14 cellular contexts compared by ENCODE assay signal in genomic region chr6:34958748-34959147, GRCh38.
DNase-seq lines count a peak whose midpoint lies in the region; ATAC-seq and TF ChIP-seq lines count a peak whose summit lies in the region.
"Had no signal": no experiment of that assay in that cellular context is flagged by ENCODE, and none has a peak within 500 bp of the region (broad histone marks: within the 10 kb centered on the region; RNA-seq: fewer than 3 reads in every experiment).

No MANE protein-coding gene starts in this region.

- no peaks in the 10 kb centered on the region for H3K36me3 ChIP-seq in heart right ventricle
- H3K36me3 ChIP-seq in lung (ENCODE audit: control insufficient read depth in 2 of 2, insufficient read depth in 2 of 2, low read length in 2 of 2): no peaks in the 10 kb centered on the region
- no peaks in the 10 kb centered on the region for H3K36me3 ChIP-seq in gastrocnemius medialis
- H3K36me3 ChIP-seq: HAP-1 had no signal

- WGBS in heart right ventricle, 2 donors: 52 to 60% methylated on average over 2 of the region's 2 CpGs
- 56 to 59% methylated on average over 2 of the region's 2 CpGs for WGBS in lung, 2 donors

- no peak for TF ChIP-seq POLR2A in gastrocnemius medialis (IDR thresholded peaks at IDR 0.05)

- H3K4me1 ChIP-seq in heart right ventricle (peaks cover 3 to 90% (median 70%) of the 10 kb centered on the region in 9 donors), lung (ENCODE audit: control insufficient read depth in 2 of 2, insufficient read depth in 2 of 2, low read length in 2 of 2) (peaks cover 6 to 31% of the 10 kb centered on the region in 2 donors), gastrocnemius medialis (peaks cover 19 to 60% of the 10 kb centered on the region in 2 donors)
- H3K4me1 ChIP-seq: HAP-1 had no signal

- DNase-seq in CD1c-positive myeloid dendritic cell (ENCODE audit: extremely low spot score): peak; percentile 57
- DNase-seq in heart right ventricle: no peak
- DNase-seq in lung (ENCODE audit: low spot score): no peak
- no peak for DNase-seq in gastrocnemius medialis
- DNase-seq in dermis blood vessel endothelial cell: no peak
- no peak for DNase-seq in stimulated activated naive CD8-positive, alpha-beta T cell treated with anti-CD3 and anti-CD28 coated beads, Interleukin-15, Interleukin-2, amounts not matched to agents 100 U/mL and 50 U/mL, for 24 hours
- DNase-seq: AML-193; CD4-positive, alpha-beta memory T cell; GF-D8; NCI-H1436 treated with DMSO at 0.1 percent for 48 hours; NCI-H2081; NCI-H526 had no signal

- H3K9me3 ChIP-seq in heart right ventricle (no peaks in the 10 kb centered on the region), lung (ENCODE audit: control insufficient read depth in 2 of 2, insufficient read depth in 1 of 2, low read length in 1 of 2) (no peaks in the 10 kb centered on the region), gastrocnemius medialis (no peaks in the 10 kb centered on the region)
- H3K9me3 ChIP-seq: HAP-1 had no signal

- peak; percentile 45 to 83 (median 60) for ATAC-seq in heart right ventricle
- peak; percentile 34 for ATAC-seq in lung (ENCODE audit: insufficient read depth, low FRiP score)
- peak; percentile 46 to 50 for ATAC-seq in gastrocnemius medialis
- ATAC-seq in GM21526 (IDR thresholded peaks at IDR 0.05; ENCODE audit: low FRiP score, unreplicated experiment): no peak
- ATAC-seq in stimulated activated naive CD8-positive, alpha-beta T cell treated with anti-CD3 and anti-CD28 coated beads, Interleukin-15, Interleukin-2, amounts not matched to agents 100 U/mL and 50 U/mL, for 24 hours: no peak

- no peak overlapping the region for H3K4me3 ChIP-seq in heart right ventricle
- H3K4me3 ChIP-seq in lung: no peak overlapping the region
- H3K4me3 ChIP-seq in gastrocnemius medialis: no peak overlapping the region
- H3K4me3 ChIP-seq: HAP-1 had no signal

- in situ Hi-C loops in gastrocnemius medialis (cut with MboI; ENCODE audit: low sequenced_read_pairs in 4 of 4): no loop called here

- H3K27ac ChIP-seq in heart right ventricle (peak overlapping the region in 7 of 10 donors; percentile 1 to 74 (median 34)), lung (ENCODE audit: low read depth in 1 of 2, low read length in 1 of 2) (peak overlapping the region in 1 of 2 donors; percentile 80), gastrocnemius medialis (peak overlapping the region in 3 of 4 donors; percentile 21 to 49 (median 27))

- H3K27me3 ChIP-seq in heart right ventricle: no peaks in the 10 kb centered on the region
- no peaks in the 10 kb centered on the region for H3K27me3 ChIP-seq in lung (ENCODE audit: control insufficient read depth, insufficient read depth)
- H3K27me3 ChIP-seq in gastrocnemius medialis: no peaks in the 10 kb centered on the region

- TF ChIP-seq CTCF in heart right ventricle (IDR thresholded peaks at IDR 0.05) (no peak), lung (IDR thresholded peaks at IDR 0.05; ENCODE audit: control extremely low read depth, extremely low read depth) (no peak), gastrocnemius medialis (IDR thresholded peaks at IDR 0.05 in 4 of 5, conservative IDR thresholded peaks at IDR 0.05 in 1 of 5) (no peak)

- intact Hi-C loops in heart right ventricle (cut with DNase I): loop anchor here in 4 of 10 donors (5.0 kb wide), 3 partner anchors 56 to 71 kb away; partner anchors contain the start of genes ANKS1A (in 2 of the 4) and TAF11 (in 2 of the 4)
- intact Hi-C loops in gastrocnemius medialis (cut with DNase I; ENCODE audit: low total_unique reads): no loop called here

Comparison
In these comparisons a context has a peak if more than half of its experiments do, and no peak if none do; other contexts are left out.
1. ATAC-seq: peak in heart right ventricle (8 of 8), lung (single experiment) and gastrocnemius medialis (2 of 2); none in GM21526 (single experiment) and stimulated activated naive CD8-positive, alpha-beta T cell treated with anti-CD3 and anti-CD28 coated beads, Interleukin-15, Interleukin-2, amounts not matched to agents 100 U/mL and 50 U/mL, for 24 hours (single experiment).